In genomic region chr7:84412161-84412969, GRCh38 we compare ENCODE assay signal across 11 cellular contexts.
DNase-seq lines count a peak whose midpoint lies in the region; ATAC-seq and TF ChIP-seq lines count a peak whose summit lies in the region.
"Had no signal": no experiment of that assay in that cellular context is flagged by ENCODE, and none has a peak within 500 bp of the region (broad histone marks: within the 10 kb centered on the region; RNA-seq: fewer than 3 reads in every experiment).

No MANE protein-coding gene starts in this region.

- no peak overlapping the region for H3K4me3 Mint-ChIP-seq in GM23338
- H3K4me3 Mint-ChIP-seq in activated naive CD8-positive, alpha-beta T cell treated with anti-CD3 and anti-CD28 coated beads, Interleukin-2, amount 50 U/mL, for 24 hours: no peak overlapping the region

- H4K12ac ChIP-seq in trophoblast cell (ENCODE audit: low read depth, low read length): no peak overlapping the region

- H3K14ac ChIP-seq in trophoblast cell (ENCODE audit: low read length): no peak overlapping the region

- no peak overlapping the region for H3K4me2 ChIP-seq in GM23338
- no peak overlapping the region for H3K4me2 ChIP-seq in trophoblast cell (ENCODE audit: low read length)

- H3K27ac ChIP-seq in GM23338 (ENCODE audit: low read depth): no peak overlapping the region
- H3K27ac ChIP-seq in trophoblast cell (ENCODE audit: low read depth, low read length): no peak overlapping the region

- no peak overlapping the region for H3K4me3 ChIP-seq in GM23338
- no peak overlapping the region for H3K4me3 ChIP-seq in trophoblast cell (ENCODE audit: low read depth, low read length)

- peaks cover 3% of the 10 kb centered on the region; the same call in 1 of the 3 replicates for H3K4me1 Mint-ChIP-seq in GM23338
- no peaks in the 10 kb centered on the region for H3K4me1 Mint-ChIP-seq in activated naive CD8-positive, alpha-beta T cell treated with anti-CD3 and anti-CD28 coated beads, Interleukin-2, amount 50 U/mL, for 24 hours

- 0 out of 2 replicates have a peak overlapping the region, but pooled peaks have one; percentile 25 for H2AFZ ChIP-seq in GM23338
- H2AFZ ChIP-seq in trophoblast cell (ENCODE audit: insufficient read depth, low read length, poor library complexity): no peak overlapping the region

- H2BK12ac ChIP-seq in trophoblast cell (ENCODE audit: low read length): no peak overlapping the region

- no peak for TF ChIP-seq CTCF in GM23338 (conservative IDR thresholded peaks at IDR 0.05; ENCODE audit: low read depth in 2 of 2)

- H4K91ac ChIP-seq in trophoblast cell (ENCODE audit: low read depth, low read length): no peak overlapping the region

- H4K8ac ChIP-seq in trophoblast cell (ENCODE audit: low read depth, low read length): no peak overlapping the region

- no peak overlapping the region for H3K23ac ChIP-seq in trophoblast cell (ENCODE audit: low read length)

- no peak overlapping the region for H2AK5ac ChIP-seq in trophoblast cell (ENCODE audit: low read length)

- H3K27ac Mint-ChIP-seq in GM23338: no peak overlapping the region
- H3K27ac Mint-ChIP-seq in activated naive CD8-positive, alpha-beta T cell treated with anti-CD3 and anti-CD28 coated beads, Interleukin-2, amount 50 U/mL, for 24 hours: no peak overlapping the region

- peaks cover 10% of the 10 kb centered on the region; the same call in 2 of the 3 replicates for H3K36me3 Mint-ChIP-seq in GM23338 (ENCODE audit: low read depth)
- no peaks in the 10 kb centered on the region for H3K36me3 Mint-ChIP-seq in activated naive CD8-positive, alpha-beta T cell treated with anti-CD3 and anti-CD28 coated beads, Interleukin-2, amount 50 U/mL, for 24 hours (ENCODE audit: low read depth)

- no peaks in the 10 kb centered on the region for H3F3A ChIP-seq in GM23338 (replicated peaks; ENCODE audit: low read depth)

- peaks cover 3% of the 10 kb centered on the region; the same call in 1 of the 2 replicates for H3K9me2 ChIP-seq in GM23338 (ENCODE audit: insufficient read depth)

- H3K79me1 ChIP-seq in trophoblast cell (ENCODE audit: low read length): peaks cover 2% of the 10 kb centered on the region

- no peak overlapping the region for H3K9ac ChIP-seq in trophoblast cell (ENCODE audit: low read length)

- no peak overlapping the region for H3K4ac ChIP-seq in trophoblast cell (ENCODE audit: low read depth, low read length)

- no peaks in the 10 kb centered on the region for H4K20me1 ChIP-seq in GM23338 (replicated peaks; ENCODE audit: insufficient read depth)

- H3K27me3 ChIP-seq in GM23338 (ENCODE audit: insufficient read depth) (no peaks in the 10 kb centered on the region), trophoblast cell (ENCODE audit: insufficient read depth, low read length) (no peaks in the 10 kb centered on the region)

- no peak for DNase-seq in GM23338 (ENCODE audit: low spot score)
- peak; percentile 16 for DNase-seq in NCI-H2227 treated with DMSO at 0.1 percent for 48 hours (lab: John Stamatoyannopoulos, UW)
- peak; percentile 82 for DNase-seq in dedifferentiated amniotic fluid mesenchymal stem cell (ENCODE audit: extremely low spot score)
- peak; percentile 36 to 74 for DNase-seq in trophoblast cell
- DNase-seq in activated naive CD8-positive, alpha-beta T cell treated with anti-CD3 and anti-CD28 coated beads, Interleukin-2, amount 50 U/mL, for 24 hours: no peak
- DNase-seq in AML-193 (lab: John Stamatoyannopoulos, UW): no peak
- DNase-seq in activated effector memory CD4-positive, alpha-beta T cell treated with Interleukin-2 at 50 U/mL for 16 hours: no peak
- no peak for DNase-seq in stimulated activated CD4-positive, alpha-beta T cell treated with anti-CD3 and anti-CD28 coated beads, Interleukin-1b, Interleukin-23, amount 100 ng/mL, for 48 hours
- DNase-seq: central memory CD4-positive, alpha-beta T cell; left colon; stimulated activated CD4-positive, alpha-beta T cell treated with anti-CD3 and anti-CD28 coated beads, Interleukin-4, amount 100 ng/mL, for 1 hour had no signal

- H3K27me3 Mint-ChIP-seq in GM23338 (ENCODE audit: insufficient read depth, low read depth, poor library complexity): no peaks in the 10 kb centered on the region
- no peaks in the 10 kb centered on the region for H3K27me3 Mint-ChIP-seq in activated naive CD8-positive, alpha-beta T cell treated with anti-CD3 and anti-CD28 coated beads, Interleukin-2, amount 50 U/mL, for 24 hours

- no CpG with 5 or more reads among the region's 2 CpGs for WGBS in trophoblast cell (ENCODE audit: extremely low coverage, insufficient coverage, insufficient read length)

- H3K79me2 ChIP-seq in GM23338 (replicated peaks; ENCODE audit: insufficient read depth): no peaks in the 10 kb centered on the region
- H3K79me2 ChIP-seq in trophoblast cell (ENCODE audit: control insufficient read depth, insufficient read depth, low read length, poor library complexity): no peaks in the 10 kb centered on the region

- H2BK5ac ChIP-seq in trophoblast cell (ENCODE audit: low read depth, low read length, poor library complexity): no peak overlapping the region

- peaks cover 6% of the 10 kb centered on the region; the same call in 1 of the 3 replicates for H3K9me3 Mint-ChIP-seq in GM23338
- H3K9me3 Mint-ChIP-seq in activated naive CD8-positive, alpha-beta T cell treated with anti-CD3 and anti-CD28 coated beads, Interleukin-2, amount 50 U/mL, for 24 hours: no peaks in the 10 kb centered on the region

- no peak for ATAC-seq in GM23338
- ATAC-seq in activated naive CD8-positive, alpha-beta T cell treated with anti-CD3 and anti-CD28 coated beads, Interleukin-2, amount 50 U/mL, for 24 hours: no peak
- ATAC-seq: left colon had no signal

- H3K4me1 ChIP-seq in GM23338 (ENCODE audit: insufficient read depth) (no peaks in the 10 kb centered on the region), trophoblast cell (ENCODE audit: control insufficient read depth in 1 of 2, insufficient read depth in 2 of 2, low read length in 2 of 2) (peaks cover 0 to 3% of the 10 kb centered on the region in 2 experiments)

- H3K36me3 ChIP-seq in GM23338 (ENCODE audit: insufficient read depth) (no peaks in the 10 kb centered on the region), trophoblast cell (ENCODE audit: control insufficient read depth in 1 of 2, insufficient read depth in 2 of 2, low read length in 2 of 2) (no peaks in the 10 kb centered on the region)

- no peak overlapping the region for H2BK120ac ChIP-seq in trophoblast cell (ENCODE audit: insufficient read depth, low read length, poor library complexity)

- H3K18ac ChIP-seq in trophoblast cell (ENCODE audit: low read length): no peak overlapping the region

- H3K9me3 ChIP-seq in trophoblast cell (ENCODE audit: insufficient read depth, low read depth, low read length): no peaks in the 10 kb centered on the region

TF ChIP-seq in GM23338, 12 proteins besides CTCF, POLR2A, EP300 and RAD21 (continues in another document):
- TF ChIP-seq EZH2phosphoT487 (IDR thresholded peaks at IDR 0.05; ENCODE audit: unreplicated experiment) (no peak), REST (IDR thresholded peaks at IDR 0.05; ENCODE audit: unreplicated experiment) (no peak), NANOG (IDR thresholded peaks at IDR 0.05; ENCODE audit: borderline replicate concordance) (no peak), ETS1 (IDR thresholded peaks at IDR 0.05) (no peak), ZNF114 (CRISPR knock-in tag; IDR thresholded peaks at IDR 0.05) (no peak), EZH2 (IDR thresholded peaks at IDR 0.05; ENCODE audit: low read depth, unreplicated experiment) (no peak)

Comparison
In these comparisons a context has a peak if more than half of its experiments do, and no peak if none do; other contexts are left out.
1. DNase-seq: peak in NCI-H2227 treated with DMSO at 0.1 percent for 48 hours (single experiment), dedifferentiated amniotic fluid mesenchymal stem cell (single experiment) and trophoblast cell (2 of 2); none in GM23338 (single experiment), activated naive CD8-positive, alpha-beta T cell treated with anti-CD3 and anti-CD28 coated beads, Interleukin-2, amount 50 U/mL, for 24 hours (single experiment), AML-193 (0 of 2), activated effector memory CD4-positive, alpha-beta T cell treated with Interleukin-2 at 50 U/mL for 16 hours (single experiment) and stimulated activated CD4-positive, alpha-beta T cell treated with anti-CD3 and anti-CD28 coated beads, Interleukin-1b, Interleukin-23, amount 100 ng/mL, for 48 hours (single experiment).